ENCODE assay signal across 8 cellular contexts in genomic region chr6:82246370-82246769, GRCh38. TPM values are rescaled to one million over a fixed set of nuclear protein-coding genes. Genes with fewer than 3 reads are reported as not detected.
DNase-seq lines count a peak whose midpoint lies in the region; ATAC-seq, FAIRE-seq and TF ChIP-seq lines count a peak whose summit lies in the region.

No MANE protein-coding gene starts in this region.

- dilution Hi-C loops in IMR-90 (cut with HindIII; ENCODE audit: low sequenced_read_pairs, unreplicated experiment), result no loop called here

- H3K79me1 ChIP-seq in IMR-90 (ENCODE audit: low read depth in 1 of 2, low read length in 2 of 2), result peaks cover 9 to 26% of the 10 kb centered on the region in 2 experiments; a peak in 3 of 4 replicates

- in situ Hi-C loops in IMR-90 (cut with MboI; ENCODE audit: low sequenced_read_pairs), result loop anchor here (10.0 kb wide), 1 partner anchor 948 kb away; the partner anchor contains the start of genes PGM3 and RWDD2A

- CTCF ChIA-PET in A673 (lab: Charles Lee), result no interaction called here
- CTCF ChIA-PET in IMR-90 (lab: Yijun Ruan, JAX), result no interaction called here

- no peak for ATAC-seq in IMR-90 (ENCODE audit: low read depth)
- no peak for ATAC-seq in GM18511 (IDR thresholded peaks at IDR 0.05; ENCODE audit: unreplicated experiment)

- POLR2A ChIA-PET in A673 (lab: Charles Lee; ENCODE audit: low non-redundant PET), result interaction anchor here (0.8 kb wide), 1 partner anchor 730 kb away, joined by 3 read pairs; no protein-coding TSS in a partner anchor
- POLR2A ChIA-PET in IMR-90 (lab: Charles Lee; ENCODE audit: unreplicated experiment), result no interaction called here

- H3K4ac ChIP-seq in IMR-90 (ENCODE audit: low read depth, low read length), result no peak overlapping the region

- intact Hi-C loops in A673 (cut with micrococcal nuclease; ENCODE audit: unreplicated experiment) (no loop called here), IMR-90 (cut with micrococcal nuclease) (loop anchor here (5.0 to 10.0 kb wide), 2 partner anchors 711 to 968 kb away; no protein-coding TSS in a partner anchor)

- peak overlapping the region; percentile 53; the same call in 1 of the 2 replicates for H3K14ac ChIP-seq in IMR-90 (replicated peaks; ENCODE audit: low read depth, low read length)

- H3K27ac ChIP-seq in A673 (ENCODE audit: low read depth, low read length, poor library complexity, severe bottlenecking) (peak overlapping the region; percentile 92), IMR-90 (ENCODE audit: insufficient read depth, low read length) (no peak overlapping the region), muscle layer of duodenum (ENCODE audit: low read length) (peak overlapping the region; percentile 93)

- H4K91ac ChIP-seq in IMR-90 (ENCODE audit: insufficient read depth, low read depth, low read length), result no peak overlapping the region

- WGBS in IMR-90 (ENCODE audit: extremely low coverage in 2 of 2, insufficient read length in 1 of 2), 2 experiments, result no CpG with 5 or more reads among the region's 12 CpGs

- H3K36me3 ChIP-seq in A673 (ENCODE audit: insufficient read depth, low read length, poor library complexity, severe bottlenecking) (peaks cover 11% of the 10 kb centered on the region), IMR-90 (ENCODE audit: control insufficient read depth, insufficient read depth, low read length) (no peaks in the 10 kb centered on the region), bronchial epithelial cell (ENCODE audit: control insufficient read depth, insufficient read depth, low read length) (peaks cover 3% of the 10 kb centered on the region), muscle layer of duodenum (ENCODE audit: control insufficient read depth in 1 of 2, insufficient read depth in 2 of 2, low read length in 2 of 2) (peaks cover 0 to 5% of the 10 kb centered on the region in 2 donors)

- H3K9me3 ChIP-seq in A673 (ENCODE audit: low read depth, low read length, poor library complexity, severe bottlenecking), result no peaks in the 10 kb centered on the region
- H3K9me3 ChIP-seq in IMR-90 (ENCODE audit: control insufficient read depth, insufficient read depth, low read length), result no peaks in the 10 kb centered on the region
- no peaks in the 10 kb centered on the region for H3K9me3 ChIP-seq in muscle layer of duodenum (ENCODE audit: control insufficient read depth in 1 of 2, low read length in 2 of 2)

- no peak overlapping the region for H3K56ac ChIP-seq in IMR-90 (ENCODE audit: extremely low read depth, insufficient read depth, low read length)

- FAIRE-seq in bronchial epithelial cell (lab: Jason Lieb, UNC), result no peak

- no peak for TF ChIP-seq RAD21 in IMR-90 (IDR thresholded peaks at IDR 0.05; ENCODE audit: low read length)

- H2AK9ac ChIP-seq in IMR-90 (replicated peaks; ENCODE audit: low read depth, low read length, poor library complexity), result no peak overlapping the region

- peak overlapping the region; percentile 89; the same call in 1 of the 2 replicates for H3K9ac ChIP-seq in IMR-90 (ENCODE audit: low read depth, low read length)

- DNase-seq in A673 (ENCODE audit: low spot score) (no peak), IMR-90 (no peak), bronchial epithelial cell (ENCODE audit: low read depth) (no peak), NCI-H1436 (lab: John Stamatoyannopoulos, UW) (no peak), GM19238 (ENCODE audit: insufficient read length, low spot score) (no peak), NCI-H2107 treated with DMSO at 0.1 percent for 48 hours (lab: John Stamatoyannopoulos, UW; ENCODE audit: unreplicated experiment) (no peak)

- no peak overlapping the region for H2BK15ac ChIP-seq in IMR-90 (ENCODE audit: low read depth, low read length)

- H3K27me3 ChIP-seq in A673 (replicated peaks; ENCODE audit: insufficient read depth, low read depth, low read length, poor library complexity) (no peaks in the 10 kb centered on the region), IMR-90 (ENCODE audit: control insufficient read depth, insufficient read depth, low read length) (no peaks in the 10 kb centered on the region), bronchial epithelial cell (ENCODE audit: control insufficient read depth, insufficient read depth, low read length) (no peaks in the 10 kb centered on the region), muscle layer of duodenum (ENCODE audit: low read depth, low read length) (no peaks in the 10 kb centered on the region)

- no peak for TF ChIP-seq POLR2A in IMR-90 (IDR thresholded peaks at IDR 0.05; ENCODE audit: low read depth, low read length)

- H3K4me1 ChIP-seq in A673 (ENCODE audit: insufficient read depth, low read length, poor library complexity, severe bottlenecking), result peaks cover 33% of the 10 kb centered on the region
- H3K4me1 ChIP-seq in IMR-90 (ENCODE audit: control insufficient read depth, insufficient read depth, low read length), result peaks cover 10% of the 10 kb centered on the region
- H3K4me1 ChIP-seq in muscle layer of duodenum (ENCODE audit: control insufficient read depth in 1 of 2, insufficient read depth in 2 of 2, low read length in 2 of 2), result peaks cover 6 to 20% of the 10 kb centered on the region in 2 donors

- peaks cover 7% of the 10 kb centered on the region for H3K9me1 ChIP-seq in IMR-90 (ENCODE audit: insufficient read depth, low read length)

- peak overlapping the region; percentile 88 for H3K4me2 ChIP-seq in IMR-90 (ENCODE audit: low read depth, low read length)

- no peak overlapping the region for H4K5ac ChIP-seq in IMR-90 (ENCODE audit: low read depth, low read length)

- H2BK20ac ChIP-seq in IMR-90 (ENCODE audit: low read depth, low read length), result no peak overlapping the region

- no peak overlapping the region; a peak in 1 of 4 replicates for H4K8ac ChIP-seq in IMR-90 (ENCODE audit: low read depth in 2 of 2, low read length in 2 of 2)

- TF ChIP-seq CTCF in A673 (conservative IDR thresholded peaks at IDR 0.05; ENCODE audit: low read depth, low read length) (no peak), IMR-90 (conservative IDR thresholded peaks at IDR 0.05; ENCODE audit: low read depth, low read length) (no peak), bronchial epithelial cell (IDR thresholded peaks at IDR 0.05; ENCODE audit: insufficient read depth, low read length, severe bottlenecking) (no peak)

- no peak overlapping the region; the same call in 1 of the 2 replicates for H3K18ac ChIP-seq in IMR-90 (ENCODE audit: low read depth, low read length)

- no peak overlapping the region for H2AFZ ChIP-seq in IMR-90 (replicated peaks; ENCODE audit: low read length, poor library complexity)

- peaks cover 9% of the 10 kb centered on the region; the same call in 1 of the 2 replicates for H4K20me1 ChIP-seq in IMR-90 (ENCODE audit: insufficient read depth, low read length)

- BruUV-seq in A673 (replicated peaks; lab: Mats Ljungman, UMichigan), result no TSS peak
- no TSS peak for BruUV-seq in IMR-90 (replicated peaks; lab: Mats Ljungman, UMichigan)

- no peak overlapping the region for H2AK5ac ChIP-seq in IMR-90 (ENCODE audit: low read depth, low read length)

- H2BK5ac ChIP-seq in IMR-90 (ENCODE audit: low read depth, low read length, poor library complexity, severe bottlenecking), result peak overlapping the region; percentile 82

- H3K23ac ChIP-seq in IMR-90 (ENCODE audit: low read depth, low read length), result no peak overlapping the region

- no peak overlapping the region for H2BK120ac ChIP-seq in IMR-90 (ENCODE audit: low read depth, low read length)

- H3K4me3 ChIP-seq in A673 (ENCODE audit: low read depth, low read length, poor library complexity, severe bottlenecking) (peak overlapping the region; percentile 90), IMR-90 (ENCODE audit: insufficient read depth, low read depth, low read length) (peak overlapping the region; percentile 80; the same call in 1 of the 2 replicates), bronchial epithelial cell (ENCODE audit: low read depth, low read length) (peak overlapping the region; percentile 82), muscle layer of duodenum (ENCODE audit: low read depth in 1 of 2, low read length in 2 of 2) (peak overlapping the region; percentile 86 to 92)

TF ChIP-seq in IMR-90, 13 proteins besides CTCF, POLR2A, EP300 and RAD21 (continues in another document):
- TF ChIP-seq RCOR1 (IDR thresholded peaks at IDR 0.05; ENCODE audit: insufficient replicate concordance, low read length) (no peak), NFE2L2 (IDR thresholded peaks at IDR 0.05; ENCODE audit: low read depth, low read length) (no peak), ELK1 (IDR thresholded peaks at IDR 0.05; ENCODE audit: borderline replicate concordance, low read depth, low read length) (no peak), CEBPB (IDR thresholded peaks at IDR 0.05; ENCODE audit: low read depth, low read length) (no peak), USF2 (IDR thresholded peaks at IDR 0.05; ENCODE audit: low read depth, low read length) (no peak), MAFK (IDR thresholded peaks at IDR 0.05; ENCODE audit: low read depth, low read length) (no peak), FOS (IDR thresholded peaks at IDR 0.05; ENCODE audit: low read depth, low read length) (no peak), RFX5 (IDR thresholded peaks at IDR 0.05; ENCODE audit: low read depth, low read length) (no peak), MAZ (IDR thresholded peaks at IDR 0.05; ENCODE audit: borderline replicate concordance, low read depth, low read length) (no peak), CHD1 (IDR thresholded peaks at IDR 0.05; ENCODE audit: low read depth, low read length) (no peak), SMC3 (IDR thresholded peaks at IDR 0.05; ENCODE audit: low read depth, low read length) (no peak), BHLHE40 (IDR thresholded peaks at IDR 0.05; ENCODE audit: low read depth, low read length) (no peak)

RNA-seq across cellular contexts. Expression of gene IBTK, which starts 1.2 kb away (rescaled TPM):
- total RNA-seq in A673 (2021) (41.3 and 45.5 TPM in 2 replicates), IMR-90 (2012; rRNA removed) (45.0 and 60.5 TPM in 2 replicates), bronchial epithelial cell (92.9 and 103 TPM in 2 replicates)
- 6.8 and 9.7 TPM in 2 replicates for polyA plus RNA-seq in IMR-90 (2012; rRNA removed)
- 1.1 and 1.4 TPM in 2 replicates for polyA plus RNA-seq in IMR-90 (2012; cell fraction: cytosol; rRNA removed)
- 1.3 and 9.5 TPM in 2 replicates for polyA plus RNA-seq in IMR-90 (2012; cell fraction: nucleus; rRNA removed; ENCODE audit: low replicate concordance)
